ENCODE assay signal across 12 cellular contexts in the genomic region with DNA sequence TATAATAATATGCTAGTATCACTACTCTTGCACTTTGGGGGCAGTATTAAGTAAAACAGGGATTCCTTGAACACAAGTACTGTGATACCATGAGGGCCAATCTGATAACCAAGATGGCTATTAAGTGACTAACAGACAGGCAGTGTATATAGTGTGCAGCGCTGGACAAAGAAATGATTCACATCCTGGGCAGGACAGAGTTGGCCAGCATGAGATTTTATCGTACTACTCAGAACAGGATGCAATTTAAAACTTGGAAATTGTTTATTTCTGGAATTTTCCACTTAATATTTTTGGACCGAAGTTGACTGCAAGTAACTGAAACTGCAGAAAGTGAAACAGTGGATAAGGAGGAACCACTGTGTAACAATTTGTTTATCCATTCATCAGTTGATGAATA.
DNase-seq lines count a peak whose midpoint lies in the region; ATAC-seq, FAIRE-seq and TF ChIP-seq lines count a peak whose summit lies in the region.
"Had no signal": no experiment of that assay in that cellular context is flagged by ENCODE, and none has a peak within 500 bp of the region (broad histone marks: within the 10 kb centered on the region; RNA-seq: fewer than 3 reads in every experiment).

No MANE protein-coding gene starts in this region.

- H2AFZ ChIP-seq in HepG2 (ENCODE audit: low read length): no peak overlapping the region

- intact Hi-C loops in HepG2 (cut with micrococcal nuclease; ENCODE audit: unreplicated experiment): no loop called here

- no peaks in the 10 kb centered on the region for H4K20me1 ChIP-seq in HepG2 (ENCODE audit: insufficient read depth, low read length)

- TF ChIP-seq EP300 in HepG2 (IDR thresholded peaks at IDR 0.05; ENCODE audit: low read depth in 2 of 2, low read length in 2 of 2) (no peak), HepG2 (CRISPR knock-in tag; IDR thresholded peaks at IDR 0.05; ENCODE audit: borderline replicate concordance) (no peak)

- in situ Hi-C loops in HepG2 (cut with HindIII; ENCODE audit: extremely low pct_ligation_motif_present, low pct_unique_long_range_greater_than_20kb): no loop called here
- in situ Hi-C loops in HAP-1 (cut with MboI; ENCODE audit: low sequenced_read_pairs): no loop called here

- POLR2A ChIA-PET in HepG2 (lab: Yijun Ruan, JAX): no interaction called here

- H3K9ac ChIP-seq in liver (ENCODE audit: low read depth in 1 of 2, low read length in 2 of 2) (no peak overlapping the region), HepG2 (ENCODE audit: insufficient read depth, low read depth, low read length) (no peak overlapping the region)

- CTCF ChIA-PET in HepG2 (lab: Yijun Ruan, JAX; ENCODE audit: low intra/inter-chr PET ratio, low total read pairs): no interaction called here

- H3K27me3 ChIP-seq in liver (ENCODE audit: control insufficient read depth in 4 of 4, insufficient read depth in 4 of 4, low read length in 3 of 4) (no peaks in the 10 kb centered on the region), HepG2 (ENCODE audit: control insufficient read depth in 1 of 2, insufficient read depth in 2 of 2, low read length in 2 of 2) (no peaks in the 10 kb centered on the region), bronchial epithelial cell (ENCODE audit: control insufficient read depth, insufficient read depth, low read length) (no peaks in the 10 kb centered on the region), kidney epithelial cell (ENCODE audit: control insufficient read depth, insufficient read depth, low read length) (no peaks in the 10 kb centered on the region), HAP-1 (ENCODE audit: low read depth) (no peaks in the 10 kb centered on the region)

- TF ChIP-seq RAD21 in liver (IDR thresholded peaks at IDR 0.05) (peak; percentile 7 to 8), HepG2 (CRISPR knock-in tag; IDR thresholded peaks at IDR 0.05) (no peak)

- no peak for ATAC-seq in HepG2
- ATAC-seq in HG03280 (IDR thresholded peaks at IDR 0.05; ENCODE audit: unreplicated experiment): no peak

- 71% methylated on average over 3 of the region's 3 CpGs for WGBS in liver
- WGBS in HepG2 (ENCODE audit: low lambda C conversion rate): 86% methylated on average over 3 of the region's 3 CpGs

- no peak for TF ChIP-seq POLR2A in HepG2 (IDR thresholded peaks at IDR 0.05; ENCODE audit: insufficient read depth in 1 of 2, low read depth in 2 of 2, low read length in 2 of 2)

- no peak overlapping the region for H3K4me3 ChIP-seq in liver (ENCODE audit: low read depth in 1 of 3, low read length in 3 of 3)
- no peak overlapping the region for H3K4me3 ChIP-seq in HepG2 (replicated peaks in 1 of 3; ENCODE audit: insufficient read depth in 1 of 3, low read depth in 2 of 3, low read length in 3 of 3)
- no peak overlapping the region for H3K4me3 ChIP-seq in bronchial epithelial cell (ENCODE audit: low read depth, low read length)
- no peak overlapping the region for H3K4me3 ChIP-seq in kidney epithelial cell (ENCODE audit: low read depth, low read length)
- no peak overlapping the region for H3K4me3 ChIP-seq in HAP-1

- H3K4me2 ChIP-seq in HepG2 (ENCODE audit: low read depth, low read length): no peak overlapping the region

- H3K36me3 ChIP-seq in liver (ENCODE audit: control insufficient read depth in 4 of 4, insufficient read depth in 3 of 4, low read depth in 1 of 4, low read length in 3 of 4) (no peaks in the 10 kb centered on the region), HepG2 (replicated peaks in 1 of 2; ENCODE audit: control insufficient read depth in 1 of 2, insufficient read depth in 2 of 2, low read length in 2 of 2) (no peaks in the 10 kb centered on the region), bronchial epithelial cell (ENCODE audit: control insufficient read depth, insufficient read depth, low read length) (no peaks in the 10 kb centered on the region), kidney epithelial cell (ENCODE audit: control insufficient read depth, insufficient read depth, low read length) (no peaks in the 10 kb centered on the region), HAP-1 (replicated peaks) (no peaks in the 10 kb centered on the region)

- DNase-seq in HepG2 (ENCODE audit: low spot score): no peak
- DNase-seq in bronchial epithelial cell (ENCODE audit: low read depth): peak; percentile 90
- DNase-seq in kidney epithelial cell (ENCODE audit: low read depth): peak; percentile 43
- no peak for DNase-seq in globus pallidus (ENCODE audit: low spot score)
- DNase-seq in NCI-H1930 (lab: John Stamatoyannopoulos, UW): no peak
- DNase-seq in HAP-1 (ENCODE audit: low spot score in 2 of 2): no peak
- DNase-seq: 8988T; activated CD4-positive, CD25-positive, alpha-beta regulatory T cell; NCI-H446 had no signal

- H3K27ac ChIP-seq in liver (ENCODE audit: low read depth in 1 of 2, low read length in 2 of 2): no peak overlapping the region
- H3K27ac ChIP-seq in HepG2 (ENCODE audit: extremely low read length, insufficient read depth, low read length): no peak overlapping the region
- H3K27ac ChIP-seq: HL-60 had no signal

- H3K4me1 ChIP-seq in liver (ENCODE audit: control insufficient read depth in 4 of 4, insufficient read depth in 4 of 4, low read length in 3 of 4): no peaks in the 10 kb centered on the region
- H3K4me1 ChIP-seq in HepG2 (ENCODE audit: insufficient read depth, low read length): peaks cover 32% of the 10 kb centered on the region
- H3K4me1 ChIP-seq in HAP-1: peaks cover 2% of the 10 kb centered on the region; the same call in 1 of the 2 replicates

- FAIRE-seq in HepG2 (lab: Jason Lieb, UNC): no peak
- FAIRE-seq in bronchial epithelial cell (lab: Jason Lieb, UNC): no peak

- H3K9me3 ChIP-seq in liver (ENCODE audit: control insufficient read depth in 4 of 4, low read length in 3 of 4) (no peaks in the 10 kb centered on the region), HepG2 (ENCODE audit: low read length) (peaks cover 6% of the 10 kb centered on the region), HAP-1 (no peaks in the 10 kb centered on the region)

- no TSS peak for BruUV-seq in HepG2 (replicated peaks; lab: Mats Ljungman, UMichigan)

- H3K79me2 ChIP-seq in HepG2 (ENCODE audit: insufficient read depth, low read length): no peaks in the 10 kb centered on the region

- no peak for TF ChIP-seq CTCF in liver (IDR thresholded peaks at IDR 0.05; ENCODE audit: low read depth, low read length, missing input control)
- no peak for TF ChIP-seq CTCF in HepG2 (CRISPR knock-in tag; IDR thresholded peaks at IDR 0.05)
- TF ChIP-seq CTCF in bronchial epithelial cell (IDR thresholded peaks at IDR 0.05; ENCODE audit: insufficient read depth, low read length, severe bottlenecking): no peak
- TF ChIP-seq CTCF in kidney epithelial cell (IDR thresholded peaks at IDR 0.05; ENCODE audit: insufficient read depth, low read length, poor library complexity, severe bottlenecking): no peak

TF ChIP-seq in liver, 16 proteins besides CTCF, POLR2A, EP300 and RAD21 (continues in another document):
- no peak for TF ChIP-seq RXRA (IDR thresholded peaks at IDR 0.05)
- TF ChIP-seq SP1 (IDR thresholded peaks at IDR 0.05): no peak
- TF ChIP-seq YY1 (IDR thresholded peaks at IDR 0.05): no peak
- TF ChIP-seq, protein P1, sequence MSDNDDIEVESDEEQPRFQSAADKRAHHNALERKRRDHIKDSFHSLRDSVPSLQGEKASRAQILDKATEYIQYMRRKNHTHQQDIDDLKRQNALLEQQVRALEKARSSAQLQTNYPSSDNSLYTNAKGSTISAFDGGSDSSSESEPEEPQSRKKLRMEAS (IDR thresholded peaks at IDR 0.05): no peak
- TF ChIP-seq TAF1 (conservative IDR thresholded peaks at IDR 0.05): no peak
- TF ChIP-seq FOXA2 (IDR thresholded peaks at IDR 0.05): no peak
- TF ChIP-seq EGR1 (IDR thresholded peaks at IDR 0.05; ENCODE audit: low read depth in 2 of 2): no peak
- TF ChIP-seq, protein P2, sequence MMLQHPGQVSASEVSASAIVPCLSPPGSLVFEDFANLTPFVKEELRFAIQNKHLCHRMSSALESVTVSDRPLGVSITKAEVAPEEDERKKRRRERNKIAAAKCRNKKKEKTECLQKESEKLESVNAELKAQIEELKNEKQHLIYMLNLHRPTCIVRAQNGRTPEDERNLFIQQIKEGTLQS (IDR thresholded peaks at IDR 0.05): no peak

TF ChIP-seq in HepG2, 621 proteins besides CTCF, POLR2A, EP300 and RAD21 (continues in another document):
- TF ChIP-seq, protein P3, sequence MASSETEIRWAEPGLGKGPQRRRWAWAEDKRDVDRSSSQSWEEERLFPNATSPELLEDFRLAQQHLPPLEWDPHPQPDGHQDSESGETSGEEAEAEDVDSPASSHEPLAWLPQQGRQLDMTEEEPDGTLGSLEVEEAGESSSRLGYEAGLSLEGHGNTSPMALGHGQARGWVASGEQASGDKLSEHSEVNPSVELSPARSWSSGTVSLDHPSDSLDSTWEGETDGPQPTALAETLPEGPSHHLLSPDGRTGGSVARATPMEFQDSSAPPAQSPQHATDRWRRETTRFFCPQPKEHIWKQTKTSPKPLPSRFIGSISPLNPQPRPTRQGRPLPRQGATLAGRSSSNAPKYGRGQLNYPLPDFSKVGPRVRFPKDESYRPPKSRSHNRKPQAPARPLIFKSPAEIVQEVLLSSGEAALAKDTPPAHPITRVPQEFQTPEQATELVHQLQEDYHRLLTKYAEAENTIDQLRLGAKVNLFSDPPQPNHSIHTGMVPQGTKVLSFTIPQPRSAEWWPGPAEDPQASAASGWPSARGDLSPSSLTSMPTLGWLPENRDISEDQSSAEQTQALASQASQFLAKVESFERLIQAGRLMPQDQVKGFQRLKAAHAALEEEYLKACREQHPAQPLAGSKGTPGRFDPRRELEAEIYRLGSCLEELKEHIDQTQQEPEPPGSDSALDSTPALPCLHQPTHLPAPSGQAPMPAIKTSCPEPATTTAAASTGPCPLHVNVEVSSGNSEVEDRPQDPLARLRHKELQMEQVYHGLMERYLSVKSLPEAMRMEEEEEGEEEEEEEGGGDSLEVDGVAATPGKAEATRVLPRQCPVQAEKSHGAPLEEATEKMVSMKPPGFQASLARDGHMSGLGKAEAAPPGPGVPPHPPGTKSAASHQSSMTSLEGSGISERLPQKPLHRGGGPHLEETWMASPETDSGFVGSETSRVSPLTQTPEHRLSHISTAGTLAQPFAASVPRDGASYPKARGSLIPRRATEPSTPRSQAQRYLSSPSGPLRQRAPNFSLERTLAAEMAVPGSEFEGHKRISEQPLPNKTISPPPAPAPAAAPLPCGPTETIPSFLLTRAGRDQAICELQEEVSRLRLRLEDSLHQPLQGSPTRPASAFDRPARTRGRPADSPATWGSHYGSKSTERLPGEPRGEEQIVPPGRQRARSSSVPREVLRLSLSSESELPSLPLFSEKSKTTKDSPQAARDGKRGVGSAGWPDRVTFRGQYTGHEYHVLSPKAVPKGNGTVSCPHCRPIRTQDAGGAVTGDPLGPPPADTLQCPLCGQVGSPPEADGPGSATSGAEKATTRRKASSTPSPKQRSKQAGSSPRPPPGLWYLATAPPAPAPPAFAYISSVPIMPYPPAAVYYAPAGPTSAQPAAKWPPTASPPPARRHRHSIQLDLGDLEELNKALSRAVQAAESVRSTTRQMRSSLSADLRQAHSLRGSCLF (CRISPR knock-in tag; IDR thresholded peaks at IDR 0.05; ENCODE audit: borderline replicate concordance): no peak
- TF ChIP-seq ZNF879 (CRISPR knock-in tag; IDR thresholded peaks at IDR 0.05) (no peak), FOXA3 (CRISPR knock-in tag; IDR thresholded peaks at IDR 0.05) (no peak)

Comparison
In these comparisons a context has a peak if more than half of its experiments do, and no peak if none do; other contexts are left out.
1. DNase-seq: peak in bronchial epithelial cell (single experiment) and kidney epithelial cell (single experiment); none in HepG2 (single experiment), globus pallidus (single experiment), NCI-H1930 (0 of 2) and HAP-1 (0 of 2).